In genomic region chr6:30591008-30591407, GRCh38 we compare ENCODE assay signal across 13 cellular contexts. TPM values are rescaled to one million over a fixed set of nuclear protein-coding genes. Genes with fewer than 3 reads are reported as not detected.
DNase-seq lines count a peak whose midpoint lies in the region; ATAC-seq, FAIRE-seq and TF ChIP-seq lines count a peak whose summit lies in the region.
"Had no signal": no experiment of that assay in that cellular context is flagged by ENCODE, and none has a peak within 500 bp of the region (broad histone marks: within the 10 kb centered on the region; RNA-seq: fewer than 3 reads in every experiment).

No MANE protein-coding gene starts in this region.

- H3K36me3 ChIP-seq in left ventricle myocardium inferior (peaks cover 91% of the 10 kb centered on the region), bronchial epithelial cell (ENCODE audit: control insufficient read depth, insufficient read depth, low read length) (peaks cover 15% of the 10 kb centered on the region), lung (ENCODE audit: control insufficient read depth in 2 of 2, insufficient read depth in 2 of 2, low read length in 2 of 2) (peaks cover 29 to 55% of the 10 kb centered on the region in 2 donors)

- H3K9me3 ChIP-seq in left ventricle myocardium inferior (replicated peaks), result no peaks in the 10 kb centered on the region
- no peaks in the 10 kb centered on the region for H3K9me3 ChIP-seq in lung (ENCODE audit: control insufficient read depth in 2 of 2, insufficient read depth in 1 of 2, low read length in 1 of 2)
- H3K9me3 ChIP-seq: heart left ventricle had no signal

- FAIRE-seq in bronchial epithelial cell (lab: Jason Lieb, UNC), result no peak
- FAIRE-seq: GM12892 had no signal

- TF ChIP-seq CTCF in left ventricle myocardium inferior (IDR thresholded peaks at IDR 0.05; ENCODE audit: borderline replicate concordance), result no peak
- no peak for TF ChIP-seq CTCF in bronchial epithelial cell (IDR thresholded peaks at IDR 0.05; ENCODE audit: insufficient read depth, low read length, severe bottlenecking)
- TF ChIP-seq CTCF in lung (IDR thresholded peaks at IDR 0.05; ENCODE audit: control extremely low read depth, extremely low read depth), result no peak

- H3K4me3 ChIP-seq in left ventricle myocardium inferior (no peak overlapping the region), bronchial epithelial cell (ENCODE audit: low read depth, low read length) (no peak overlapping the region), lung (no peak overlapping the region)
- H3K4me3 ChIP-seq: heart left ventricle had no signal

- H3K27ac ChIP-seq in left ventricle myocardium inferior (replicated peaks), result peak overlapping the region; percentile 19
- peak overlapping the region in 1 of 2 donors; percentile 14 for H3K27ac ChIP-seq in lung (ENCODE audit: low read depth in 1 of 2, low read length in 1 of 2)

- H3K4me1 ChIP-seq in left ventricle myocardium inferior (no peaks in the 10 kb centered on the region), lung (ENCODE audit: control insufficient read depth in 2 of 2, insufficient read depth in 2 of 2, low read length in 2 of 2) (peaks cover 0 to 6% of the 10 kb centered on the region in 2 donors)
- H3K4me1 ChIP-seq: heart left ventricle had no signal

- H3K27me3 ChIP-seq in left ventricle myocardium inferior (ENCODE audit: low read depth) (no peaks in the 10 kb centered on the region), bronchial epithelial cell (ENCODE audit: control insufficient read depth, insufficient read depth, low read length) (no peaks in the 10 kb centered on the region), lung (ENCODE audit: control insufficient read depth, insufficient read depth) (no peaks in the 10 kb centered on the region)
- H3K27me3 ChIP-seq: heart left ventricle had no signal

- no peak for DNase-seq in left ventricle myocardium inferior
- no peak for DNase-seq in cardiac septum (ENCODE audit: low spot score)
- DNase-seq in bronchial epithelial cell (ENCODE audit: low read depth), result peak; percentile 90
- DNase-seq in lung (ENCODE audit: low spot score), result peak; percentile 68
- DNase-seq in activated CD4-positive, alpha-beta T cell treated with anti-CD3 and anti-CD28 coated beads for 48 hours, result no peak
- no peak for DNase-seq in DMS153 (lab: John Stamatoyannopoulos, UW)
- DNase-seq in activated CD4-positive, alpha-beta T cell treated with anti-CD3 and anti-CD28 coated beads, Interleukin-2, amount 50 U/mL, for 4 hours, result no peak
- DNase-seq: activated B cell treated with CpG ODN at 0.5 μM for 24 hours; heart left ventricle; NCI-H1436; stimulated activated CD4-positive, alpha-beta T cell treated with anti-CD3 and anti-CD28 coated beads, Interleukin-4, amount 100 ng/mL, for 24 hours had no signal

- WGBS in lung, 2 donors, result 34 to 54% methylated on average over 1 of the region's 1 CpG

- intact Hi-C loops in left ventricle myocardium inferior (cut with micrococcal nuclease) (no loop called here), cardiac septum (cut with DNase I) (no loop called here)

- ATAC-seq in lung (ENCODE audit: insufficient read depth, low FRiP score) (peak; percentile 55), HG03442 (IDR thresholded peaks at IDR 0.05; ENCODE audit: unreplicated experiment) (no peak)

RNA-seq across cellular contexts. Expression of gene ABCF1, which starts 19.8 kb away (rescaled TPM):
- total RNA-seq in left ventricle myocardium inferior (38.8 TPM), cardiac septum (44.2 TPM), bronchial epithelial cell (31.9 and 35.1 TPM in 2 replicates), lung (10 to 100 TPM; 28.8 to 55.4 TPM)
- 10 to 100 TPM; 25.8 to 43.5 TPM for polyA plus RNA-seq in lung

RNA-seq across cellular contexts. Expression of gene PPP1R10, which starts 26.0 kb away (rescaled TPM):
- total RNA-seq in left ventricle myocardium inferior (31.5 TPM), cardiac septum (30.0 TPM), bronchial epithelial cell (10.5 and 18.3 TPM in 2 replicates), lung (10 to 100 TPM; 36.9 to 73.4 TPM)
- polyA plus RNA-seq in lung, result 10 to 100 TPM; 21.5 to 22.1 TPM

RNA-seq across cellular contexts. Expression of gene MRPS18B, which starts 26.6 kb away (rescaled TPM):
- total RNA-seq in left ventricle myocardium inferior, result 119 TPM
- total RNA-seq in cardiac septum, result 96.1 TPM
- total RNA-seq in bronchial epithelial cell, result 62.1 and 64.0 TPM in 2 replicates
- 10 to 100 TPM; 24.9 to 57.2 TPM for total RNA-seq in lung
- 10 to 100 TPM; 50.1 to 81.5 TPM for polyA plus RNA-seq in lung

RNA-seq across cellular contexts. Expression of gene PRR3, which starts 33.9 kb away (rescaled TPM):
- total RNA-seq in left ventricle myocardium inferior (2.0 TPM), cardiac septum (3.2 TPM), bronchial epithelial cell (1.9 and 2.1 TPM in 2 replicates), lung (10 to 100 TPM in 1 of 2 donors, 1 to 10 TPM in 1; 8.4 to 10.9 TPM)
- polyA plus RNA-seq in lung, result 10 to 100 TPM in 1 of 2 donors, 1 to 10 TPM in 1; 8.6 to 11.5 TPM

RNA-seq across cellular contexts. Expression of gene GNL1, which starts 34.7 kb away (rescaled TPM):
- total RNA-seq in left ventricle myocardium inferior (18.3 TPM), cardiac septum (19.6 TPM), bronchial epithelial cell (21.9 and 35.2 TPM in 2 replicates), lung (10 to 100 TPM; 42.0 to 67.3 TPM)
- polyA plus RNA-seq in lung, result 10 to 100 TPM; 41.0 to 68.5 TPM

Comparison
In these comparisons a context has a peak if more than half of its experiments do, and no peak if none do; other contexts are left out.
1. DNase-seq: peak in bronchial epithelial cell (single experiment) and lung (single experiment); none in left ventricle myocardium inferior (single experiment), cardiac septum (single experiment), activated CD4-positive, alpha-beta T cell treated with anti-CD3 and anti-CD28 coated beads for 48 hours (single experiment), DMS153 (single experiment) and activated CD4-positive, alpha-beta T cell treated with anti-CD3 and anti-CD28 coated beads, Interleukin-2, amount 50 U/mL, for 4 hours (0 of 2).